In the genomic region with DNA sequence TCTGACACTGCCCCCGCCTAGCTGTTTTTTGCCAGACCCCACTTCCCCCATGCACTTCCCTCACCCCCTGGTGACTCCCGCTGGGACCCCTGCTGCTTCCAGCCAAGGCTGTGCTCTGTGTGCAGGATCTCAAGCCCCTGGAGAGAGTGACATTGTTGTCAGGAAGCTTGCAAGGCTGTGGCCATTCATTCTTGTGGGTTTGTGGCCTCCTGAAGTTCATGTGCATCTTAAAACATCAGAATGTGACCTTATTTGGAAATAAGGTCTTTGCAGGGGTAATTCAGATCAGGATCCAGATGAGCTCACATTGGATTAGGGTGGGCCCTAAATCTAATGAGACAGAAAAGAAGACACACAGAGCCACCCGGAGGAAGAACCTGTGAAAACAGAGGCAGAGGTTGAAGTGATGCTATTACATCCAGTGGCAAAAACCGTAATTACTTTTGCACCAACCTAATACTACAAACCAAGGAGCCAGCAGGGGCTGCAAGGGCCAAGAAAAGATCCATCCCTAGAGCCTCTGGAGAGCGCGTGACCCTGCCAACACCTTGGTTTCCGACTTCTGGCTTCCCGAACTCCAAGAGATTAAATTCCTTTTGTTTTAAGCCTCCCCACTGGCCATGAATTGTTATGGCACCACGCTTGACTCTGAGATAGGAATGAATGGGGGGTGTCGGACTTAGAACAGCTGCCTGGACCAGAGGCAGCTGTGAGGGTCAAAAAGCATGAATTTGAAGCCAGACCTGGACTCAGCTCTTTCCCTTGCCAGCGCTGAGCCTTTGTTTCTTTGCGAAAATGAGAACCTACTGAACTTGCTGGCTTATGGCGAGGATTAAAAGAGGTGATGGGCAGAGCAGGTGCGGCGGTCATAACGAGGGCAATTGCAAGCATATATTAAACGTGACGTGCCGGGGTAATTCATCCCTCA, we compare ENCODE assay signal across 8 cellular contexts.
DNase-seq lines count a peak whose midpoint lies in the region; ATAC-seq and TF ChIP-seq lines count a peak whose summit lies in the region.

No MANE protein-coding gene starts in this region.

- ATAC-seq in stimulated activated naive CD8-positive, alpha-beta T cell treated with anti-CD3 and anti-CD28 coated beads, Interleukin-15, amount 100 ng/mL, for 72 hours: peak; percentile 77
- ATAC-seq in HG03457 (IDR thresholded peaks at IDR 0.05; ENCODE audit: unreplicated experiment): no peak

- peaks cover 4% of the 10 kb centered on the region for H3K4me1 Mint-ChIP-seq in activated naive CD4-positive, alpha-beta T cell treated with anti-CD3 and anti-CD28 coated beads for 36 hours (ENCODE audit: low read depth)
- H3K4me1 Mint-ChIP-seq in endodermal cell: peaks cover 29% of the 10 kb centered on the region
- H3K4me1 Mint-ChIP-seq in stimulated activated naive CD8-positive, alpha-beta T cell treated with anti-CD3 and anti-CD28 coated beads, Interleukin-15, amount 100 ng/mL, for 72 hours: peaks cover 31% of the 10 kb centered on the region
- no peaks in the 10 kb centered on the region for H3K4me1 Mint-ChIP-seq in progenitor cell of endocrine pancreas (ENCODE audit: low read depth)

- CTCF ChIA-PET in activated naive CD4-positive, alpha-beta T cell treated with anti-CD3 and anti-CD28 coated beads for 36 hours (lab: Charles Lee): no interaction called here

- peak; percentile 6 for DNase-seq in activated naive CD4-positive, alpha-beta T cell treated with anti-CD3 and anti-CD28 coated beads for 36 hours
- no peak for DNase-seq in activated naive CD4-positive, alpha-beta T cell treated with anti-CD3 and anti-CD28 coated beads, Interleukin-2, amount 50 U/mL, for 16 hours
- DNase-seq in SJSA1 (ENCODE audit: low read depth in 1 of 2, low spot score in 2 of 2): peak; percentile 55 to 57
- peak; percentile 59 for DNase-seq in endodermal cell
- DNase-seq in stimulated activated naive CD8-positive, alpha-beta T cell treated with anti-CD3 and anti-CD28 coated beads, Interleukin-15, amount 100 ng/mL, for 72 hours: peak in 1 of 2 donors; percentile 18
- no peak for DNase-seq in progenitor cell of endocrine pancreas (ENCODE audit: low spot score, unreplicated experiment)
- no peak for DNase-seq in thyroid gland

- H3K9me3 ChIP-seq in SJSA1 (replicated peaks) (no peaks in the 10 kb centered on the region), endodermal cell (ENCODE audit: control insufficient read depth, low read length) (no peaks in the 10 kb centered on the region), thyroid gland (no peaks in the 10 kb centered on the region)

- no peaks in the 10 kb centered on the region for H3K27me3 Mint-ChIP-seq in activated naive CD4-positive, alpha-beta T cell treated with anti-CD3 and anti-CD28 coated beads for 36 hours (ENCODE audit: low read depth)
- H3K27me3 Mint-ChIP-seq in endodermal cell (ENCODE audit: insufficient read depth) (peaks cover 6% of the 10 kb centered on the region), progenitor cell of endocrine pancreas (peaks cover 15% of the 10 kb centered on the region)
- peaks cover 21% of the 10 kb centered on the region for H3K27me3 Mint-ChIP-seq in stimulated activated naive CD8-positive, alpha-beta T cell treated with anti-CD3 and anti-CD28 coated beads, Interleukin-15, amount 100 ng/mL, for 72 hours

- no peak overlapping the region for H3K4me3 Mint-ChIP-seq in activated naive CD4-positive, alpha-beta T cell treated with anti-CD3 and anti-CD28 coated beads for 36 hours
- H3K4me3 Mint-ChIP-seq in endodermal cell: no peak overlapping the region
- H3K4me3 Mint-ChIP-seq in stimulated activated naive CD8-positive, alpha-beta T cell treated with anti-CD3 and anti-CD28 coated beads, Interleukin-15, amount 100 ng/mL, for 72 hours: no peak overlapping the region
- H3K4me3 Mint-ChIP-seq in progenitor cell of endocrine pancreas (ENCODE audit: low read depth): no peak overlapping the region

- H3K27me3 ChIP-seq in SJSA1 (replicated peaks) (no peaks in the 10 kb centered on the region), endodermal cell (ENCODE audit: control insufficient read depth, insufficient read depth, low read length, poor library complexity, severe bottlenecking) (no peaks in the 10 kb centered on the region), thyroid gland (no peaks in the 10 kb centered on the region)

- H3K27ac Mint-ChIP-seq in activated naive CD4-positive, alpha-beta T cell treated with anti-CD3 and anti-CD28 coated beads for 36 hours: peak overlapping the region; percentile 26
- H3K27ac Mint-ChIP-seq in endodermal cell: peak overlapping the region; percentile 18
- peak overlapping the region in 1 of 2 donors; percentile 15 for H3K27ac Mint-ChIP-seq in stimulated activated naive CD8-positive, alpha-beta T cell treated with anti-CD3 and anti-CD28 coated beads, Interleukin-15, amount 100 ng/mL, for 72 hours
- no peak overlapping the region for H3K27ac Mint-ChIP-seq in progenitor cell of endocrine pancreas

- no peaks in the 10 kb centered on the region for H3K9me3 Mint-ChIP-seq in activated naive CD4-positive, alpha-beta T cell treated with anti-CD3 and anti-CD28 coated beads for 36 hours
- H3K9me3 Mint-ChIP-seq in endodermal cell (no peaks in the 10 kb centered on the region), progenitor cell of endocrine pancreas (ENCODE audit: low read depth) (no peaks in the 10 kb centered on the region)
- H3K9me3 Mint-ChIP-seq in stimulated activated naive CD8-positive, alpha-beta T cell treated with anti-CD3 and anti-CD28 coated beads, Interleukin-15, amount 100 ng/mL, for 72 hours: no peaks in the 10 kb centered on the region

- no peaks in the 10 kb centered on the region for H3K36me3 Mint-ChIP-seq in activated naive CD4-positive, alpha-beta T cell treated with anti-CD3 and anti-CD28 coated beads for 36 hours (ENCODE audit: low read depth)
- H3K36me3 Mint-ChIP-seq in endodermal cell (ENCODE audit: low read depth) (no peaks in the 10 kb centered on the region), progenitor cell of endocrine pancreas (ENCODE audit: insufficient read depth) (peaks cover 2% of the 10 kb centered on the region)

- TF ChIP-seq CTCF in endodermal cell (conservative IDR thresholded peaks at IDR 0.05) (no peak), progenitor cell of endocrine pancreas (IDR thresholded peaks at IDR 0.05; ENCODE audit: unreplicated experiment) (no peak), thyroid gland (IDR thresholded peaks at IDR 0.05) (no peak)

- no peak for TF ChIP-seq POLR2A in thyroid gland (IDR thresholded peaks at IDR 0.05)

- H3K9ac ChIP-seq in endodermal cell (ENCODE audit: extremely low read depth, low read length, poor library complexity, severe bottlenecking): no peak overlapping the region

- H3K27ac ChIP-seq in SJSA1: peak overlapping the region; percentile 31; the same call in 1 of the 2 replicates
- H3K27ac ChIP-seq in endodermal cell (ENCODE audit: low read depth, low read length): no peak overlapping the region
- no peak overlapping the region for H3K27ac ChIP-seq in thyroid gland

- 69 to 83% methylated on average over 10 to 19 of the region's 19 CpGs for WGBS in endodermal cell (ENCODE audit: insufficient coverage in 1 of 2, insufficient read length in 1 of 2), 2 experiments
- WGBS in thyroid gland, 2 donors: 76 to 86% methylated on average over 19 of the region's 19 CpGs

- intact Hi-C loops in activated naive CD4-positive, alpha-beta T cell treated with anti-CD3 and anti-CD28 coated beads for 36 hours (cut with micrococcal nuclease): no loop called here
- intact Hi-C loops in thyroid gland (cut with DNase I): no loop called here

- H3K4me3 ChIP-seq in SJSA1 (no peak overlapping the region), endodermal cell (ENCODE audit: low read length) (no peak overlapping the region), thyroid gland (replicated peaks in 1 of 3) (no peak overlapping the region)

- H3K36me3 ChIP-seq in SJSA1 (no peaks in the 10 kb centered on the region), endodermal cell (ENCODE audit: control insufficient read depth, insufficient read depth, low read length) (no peaks in the 10 kb centered on the region), thyroid gland (no peaks in the 10 kb centered on the region)

- peaks cover 30% of the 10 kb centered on the region for H3K4me1 ChIP-seq in SJSA1 (replicated peaks)
- peaks cover 5% of the 10 kb centered on the region for H3K4me1 ChIP-seq in endodermal cell (ENCODE audit: control insufficient read depth, insufficient read depth, low read length)
- H3K4me1 ChIP-seq in thyroid gland: peaks cover 0 to 13% of the 10 kb centered on the region in 2 donors

Comparison
In these comparisons a context has a peak if more than half of its experiments do, and no peak if none do; other contexts are left out.
1. DNase-seq: peak in activated naive CD4-positive, alpha-beta T cell treated with anti-CD3 and anti-CD28 coated beads for 36 hours (single experiment), SJSA1 (2 of 2) and endodermal cell (single experiment); none in activated naive CD4-positive, alpha-beta T cell treated with anti-CD3 and anti-CD28 coated beads, Interleukin-2, amount 50 U/mL, for 16 hours (single experiment), progenitor cell of endocrine pancreas (single experiment) and thyroid gland (0 of 2).